Comparison of ENCODE assay signal across 20 cellular contexts in genomic region chr7:92061154-92061553, GRCh38.
DNase-seq lines count a peak whose midpoint lies in the region; ATAC-seq and TF ChIP-seq lines count a peak whose summit lies in the region.
"Had no signal": no experiment of that assay in that cellular context is flagged by ENCODE, and none has a peak within 500 bp of the region (broad histone marks: within the 10 kb centered on the region; RNA-seq: fewer than 3 reads in every experiment).

No MANE protein-coding gene starts in this region.

- intact Hi-C loops in Right ventricle myocardium superior (cut with DNase I) (no loop called here), cardiac septum (cut with DNase I) (no loop called here), colonic mucosa (cut with DNase I) (no loop called here), mucosa of descending colon (cut with DNase I, micrococcal nuclease) (no loop called here), posterior cingulate gyrus (cut with DNase I) (no loop called here)

- H3K9ac ChIP-seq in colonic mucosa (ENCODE audit: low read depth in 2 of 2, low read length in 2 of 2), result peak overlapping the region in 1 of 2 donors; percentile 63

- DNase-seq in Right ventricle myocardium superior (no peak), cardiac septum (ENCODE audit: low spot score) (no peak), colonic mucosa (peak; percentile 51), mucosa of descending colon (peak in 1 of 3 donors; percentile 41), NCI-H748 treated with DMSO at 0.1 percent for 48 hours (lab: John Stamatoyannopoulos, UW) (no peak), posterior cingulate gyrus (no peak), DMS53 (lab: John Stamatoyannopoulos, UW) (no peak)
- no peak for DNase-seq in stimulated activated CD4-positive, alpha-beta T cell treated with anti-CD3 and anti-CD28 coated beads, Interleukin-1b, Interleukin-23, amount 100 ng/mL, for 48 hours
- DNase-seq: activated CD4-positive, CD25-positive, alpha-beta regulatory T cell treated with anti-CD3 and anti-CD28 coated beads, Interleukin-2, amount 50 U/mL, for 72 hours; CD8-positive, alpha-beta T cell; central memory CD4-positive, alpha-beta T cell; endodermal cell; Karpas-422; naive thymus-derived CD8-positive, alpha-beta T cell; NCI-H1694 treated with DMSO at 0.1 percent for 48 hours; NCI-H345; NK-92 treated with Interleukin-12 subunit alpha and Interleukin-12 subunit beta, amount 100 ng/mL, for 24 hours; SHP77 treated with DMSO at 0.1 percent for 48 hours; tibial artery had no signal

- TF ChIP-seq CTCF in colonic mucosa (IDR thresholded peaks at IDR 0.05) (no peak), mucosa of descending colon (IDR thresholded peaks at IDR 0.05) (no peak)

- ATAC-seq in Right ventricle myocardium superior (ENCODE audit: poor library complexity) (peak; percentile 72), mucosa of descending colon (peak; percentile 67)
- ATAC-seq: CD8-positive, alpha-beta T cell; naive thymus-derived CD8-positive, alpha-beta T cell; stimulated activated memory B cell treated with anti-CD40 and anti-IgM and Interleukin-4, amounts not matched to agents 10 μg/mL and 1 μg/mL and 100 μg/mL, for 72 hours had no signal

- H3K27ac ChIP-seq in colonic mucosa, result peak overlapping the region; percentile 62
- H3K27ac ChIP-seq: tibial artery had no signal

- H3K27me3 ChIP-seq in colonic mucosa, result no peaks in the 10 kb centered on the region
- H3K27me3 ChIP-seq: tibial artery had no signal

- H3K4me3 ChIP-seq in colonic mucosa (no peak overlapping the region), mucosa of descending colon (no peak overlapping the region)
- H3K4me3 ChIP-seq: tibial artery had no signal

- H3K4me1 ChIP-seq in colonic mucosa (no peaks in the 10 kb centered on the region), mucosa of descending colon (ENCODE audit: low read depth) (peaks cover 49% of the 10 kb centered on the region)

- no peaks in the 10 kb centered on the region for H3K9me3 ChIP-seq in colonic mucosa
- no peaks in the 10 kb centered on the region for H3K9me3 ChIP-seq in mucosa of descending colon
- H3K9me3 ChIP-seq: tibial artery had no signal

- H3K36me3 ChIP-seq in colonic mucosa (no peaks in the 10 kb centered on the region), mucosa of descending colon (ENCODE audit: low read depth) (no peaks in the 10 kb centered on the region)
